Comparison of ENCODE assay signal across 25 cellular contexts in the genomic region with DNA sequence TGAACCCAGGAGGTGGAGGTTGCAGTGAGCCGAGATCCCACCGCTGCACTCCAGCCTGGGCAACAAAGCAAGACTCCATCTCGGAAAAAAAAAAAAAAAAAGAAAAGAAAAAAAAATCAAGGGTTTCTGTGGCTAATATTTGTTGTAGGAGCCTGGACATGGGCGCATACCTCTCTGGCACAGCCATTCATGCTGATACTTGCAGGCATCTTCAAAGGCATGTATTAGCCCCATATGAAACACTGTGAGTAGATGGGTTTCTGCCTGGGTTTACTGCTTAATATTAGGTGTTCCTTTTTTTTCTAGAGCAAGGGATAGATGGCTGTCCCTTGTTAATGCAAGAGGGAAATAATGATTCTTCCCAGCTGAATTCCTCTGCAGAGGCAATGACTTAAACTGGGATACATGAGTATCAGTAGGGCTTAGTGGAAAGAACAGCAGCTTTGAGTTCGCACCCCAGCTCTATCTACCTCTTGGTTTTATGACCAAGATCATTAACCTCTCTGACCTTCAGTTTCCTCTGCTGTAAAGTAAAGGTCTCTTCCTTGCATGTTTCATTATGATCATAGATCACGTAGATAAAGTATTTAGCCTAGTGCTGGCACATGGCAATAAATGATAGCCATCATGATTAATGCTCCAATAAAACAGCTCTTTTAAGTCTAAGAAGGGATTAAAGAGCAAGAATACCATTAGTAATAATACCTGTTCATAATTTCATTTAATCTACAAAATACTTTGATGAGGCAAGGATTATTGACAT. TPM values are rescaled to one million over a fixed set of nuclear protein-coding genes. Genes with fewer than 3 reads are reported as not detected.
DNase-seq lines count a peak whose midpoint lies in the region; ATAC-seq, FAIRE-seq and TF ChIP-seq lines count a peak whose summit lies in the region.
"Had no signal": no experiment of that assay in that cellular context is flagged by ENCODE, and none has a peak within 500 bp of the region (broad histone marks: within the 10 kb centered on the region; RNA-seq: fewer than 3 reads in every experiment).

No MANE protein-coding gene starts in this region.

- POLR2A ChIA-PET in HEK293 (lab: Yijun Ruan, JAX): interaction anchor here (0.6 kb wide), 1 partner anchor 304 kb away, joined by 4 read pairs; no protein-coding TSS in a partner anchor

- H3K9me3 ChIP-seq in HEK293 (ENCODE audit: control insufficient read depth, insufficient read depth, low read depth, low read length): no peaks in the 10 kb centered on the region
- no peaks in the 10 kb centered on the region for H3K9me3 ChIP-seq in small intestine (ENCODE audit: control insufficient read depth, low read depth)
- H3K9me3 ChIP-seq: SJCRH30 had no signal

- no peaks in the 10 kb centered on the region for H3K27me3 ChIP-seq in small intestine (ENCODE audit: control insufficient read depth in 2 of 2, insufficient read depth in 2 of 2, low read length in 2 of 2)
- H3K27me3 ChIP-seq: SJCRH30 had no signal

- H3K36me3 ChIP-seq in HEK293 (ENCODE audit: control insufficient read depth in 2 of 2, insufficient read depth in 1 of 2, low read length in 2 of 2) (no peaks in the 10 kb centered on the region), small intestine (ENCODE audit: control insufficient read depth in 2 of 2, insufficient read depth in 2 of 2, low read length in 2 of 2) (no peaks in the 10 kb centered on the region)
- H3K36me3 ChIP-seq: SJCRH30 had no signal

- FAIRE-seq in small intestine (lab: Jason Lieb, UNC): no peak

- no peak overlapping the region for H3K27ac ChIP-seq in HEK293 (ENCODE audit: extremely low read depth, low read depth, low read length)
- H3K27ac ChIP-seq in small intestine (ENCODE audit: low read depth in 1 of 2, low read length in 1 of 2): no peak overlapping the region
- H3K27ac ChIP-seq: 22Rv1, GM23248, KMS-11, SJCRH30 had no signal

- CTCF ChIA-PET in HEK293 (lab: Yijun Ruan, JAX): no interaction called here

- WGBS in small intestine, 3 donors: 45 to 77% (median 60%) methylated on average over 6 of the region's 6 CpGs

- ATAC-seq in HG03095 (IDR thresholded peaks at IDR 0.05; ENCODE audit: unreplicated experiment): no peak
- ATAC-seq in HG03565 (IDR thresholded peaks at IDR 0.05; ENCODE audit: unreplicated experiment): no peak
- ATAC-seq: PC-3, SK-N-SH treated with all-trans-retinoic acid at 6 μM for 48 hours had no signal

- DNase-seq in NCI-H82 (lab: John Stamatoyannopoulos, UW): peak; percentile 11
- no peak for DNase-seq in NCI-H82 treated with DMSO at 0.1 percent for 48 hours (lab: John Stamatoyannopoulos, UW; ENCODE audit: unreplicated experiment)
- DNase-seq in epidermal melanocyte (ENCODE audit: insufficient read length, low spot score): peak; percentile 6
- DNase-seq in small intestine: peak; percentile 83
- DNase-seq: Calu3; DMS79 treated with DMSO at 0.1 percent for 48 hours; GM23248; H7; HFFc6; MV-4-11; NCI-H1105 treated with DMSO at 0.1 percent for 48 hours; NCI-H146; NCI-H1930; NCI-H2107; NCI-H524; NCI-H748 treated with DMSO at 0.1 percent for 48 hours; NK-92 treated with Interleukin-12 subunit alpha and Interleukin-12 subunit beta, amount 100 ng/mL, for 24 hours; PC-3; SJCRH30 had no signal

- peaks cover 14% of the 10 kb centered on the region for H3K4me1 ChIP-seq in HEK293 (ENCODE audit: control insufficient read depth, insufficient read depth, low read length)
- no peaks in the 10 kb centered on the region for H3K4me1 ChIP-seq in small intestine (ENCODE audit: control insufficient read depth in 2 of 2, insufficient read depth in 1 of 2, low read depth in 1 of 2, low read length in 1 of 2)

- no peak for TF ChIP-seq CTCF in HEK293 (tag by site-specific recombination; IDR thresholded peaks at IDR 0.05)

- H3K4me3 ChIP-seq in HEK293 (ENCODE audit: low read depth, low read length): no peak overlapping the region
- H3K4me3 ChIP-seq in small intestine (ENCODE audit: low read depth in 1 of 2, low read length in 2 of 2): no peak overlapping the region
- H3K4me3 ChIP-seq: GM23248, SJCRH30 had no signal

TF ChIP-seq in HEK293, 187 proteins besides CTCF, POLR2A, EP300 and RAD21:
- no peak for TF ChIP-seq ZNF76 (tag by site-specific recombination; IDR thresholded peaks at IDR 0.05; ENCODE audit: borderline replicate concordance, low read depth)
- TF ChIP-seq, protein P1, sequence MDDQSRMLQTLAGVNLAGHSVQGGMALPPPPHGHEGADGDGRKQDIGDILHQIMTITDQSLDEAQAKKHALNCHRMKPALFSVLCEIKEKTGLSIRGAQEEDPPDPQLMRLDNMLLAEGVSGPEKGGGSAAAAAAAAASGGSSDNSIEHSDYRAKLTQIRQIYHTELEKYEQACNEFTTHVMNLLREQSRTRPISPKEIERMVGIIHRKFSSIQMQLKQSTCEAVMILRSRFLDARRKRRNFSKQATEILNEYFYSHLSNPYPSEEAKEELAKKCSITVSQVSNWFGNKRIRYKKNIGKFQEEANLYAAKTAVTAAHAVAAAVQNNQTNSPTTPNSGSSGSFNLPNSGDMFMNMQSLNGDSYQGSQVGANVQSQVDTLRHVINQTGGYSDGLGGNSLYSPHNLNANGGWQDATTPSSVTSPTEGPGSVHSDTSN (CRISPR knock-in tag; IDR thresholded peaks at IDR 0.05): no peak
- no peak for TF ChIP-seq ZFP37 (tag by site-specific recombination; IDR thresholded peaks at IDR 0.05)
- TF ChIP-seq FEZF1 (tag by site-specific recombination; IDR thresholded peaks at IDR 0.05): peak; percentile 53; the same call in 1 of the 2 replicates
- TF ChIP-seq ZNF777 (tag by site-specific recombination; IDR thresholded peaks at IDR 0.05; ENCODE audit: borderline replicate concordance): no peak
- no peak for TF ChIP-seq ZNF621 (tag by site-specific recombination; IDR thresholded peaks at IDR 0.05)
- no peak for TF ChIP-seq ZNF223 (tag by site-specific recombination; IDR thresholded peaks at IDR 0.05)
- peak; percentile 65; the same call in 1 of the 2 replicates for TF ChIP-seq TCF7L2 (IDR thresholded peaks at IDR 0.05; ENCODE audit: borderline replicate concordance, low read depth, low read length)

RNA-seq across cellular contexts. Expression of gene ATL2, which starts 4.5 kb away (rescaled TPM):
- 10 to 100 TPM; 26.2 to 39.8 (median 29.3) TPM for polyA plus RNA-seq in small intestine
